ENCODE assay signal across 14 cellular contexts in genomic region chr22:28795932-28796856, GRCh38. TPM values are rescaled to one million over a fixed set of nuclear protein-coding genes. Genes with fewer than 3 reads are reported as not detected.
DNase-seq lines count a peak whose midpoint lies in the region; ATAC-seq and TF ChIP-seq lines count a peak whose summit lies in the region.
"Had no signal": no experiment of that assay in that cellular context is flagged by ENCODE, and none has a peak within 500 bp of the region (broad histone marks: within the 10 kb centered on the region; RNA-seq: fewer than 3 reads in every experiment).

No MANE protein-coding gene starts in this region.

- H3K9me3 Mint-ChIP-seq in naive thymus-derived CD4-positive, alpha-beta T cell, result peaks cover 0 to 6% (median 0%) of the 10 kb centered on the region in 11 donors

- TF ChIP-seq CTCF in dorsolateral prefrontal cortex (IDR thresholded peaks at IDR 0.05 in 54 of 56, conservative IDR thresholded peaks at IDR 0.05 in 2 of 56; ENCODE audit: low read depth in 1 of 56, partially characterized antibody in 56 of 56), result no peak

- H3K27me3 ChIP-seq in BLaER1, result no peaks in the 10 kb centered on the region
- H3K27me3 ChIP-seq in adipocyte (replicated peaks; ENCODE audit: control insufficient read depth, insufficient read depth, low read length), result no peaks in the 10 kb centered on the region
- no peaks in the 10 kb centered on the region for H3K27me3 ChIP-seq in naive thymus-derived CD4-positive, alpha-beta T cell (ENCODE audit: control insufficient read depth in 2 of 2, insufficient read depth in 2 of 2, low read length in 2 of 2)
- H3K27me3 ChIP-seq in dorsolateral prefrontal cortex, result no peaks in the 10 kb centered on the region

- CTCF ChIA-PET in naive thymus-derived CD4-positive, alpha-beta T cell (lab: Charles Lee), result interaction anchor here (0.6 to 1.3 kb wide), 2 partner anchors 24 to 32 kb away, joined by 4 to 5 read pairs; no protein-coding TSS in a partner anchor

- H3K27ac ChIP-seq in BLaER1, result peak overlapping the region; percentile 63
- peak overlapping the region; percentile 22 for H3K27ac ChIP-seq in naive thymus-derived CD4-positive, alpha-beta T cell (ENCODE audit: low read depth, low read length)
- H3K27ac ChIP-seq in dorsolateral prefrontal cortex, result no peak overlapping the region

- peaks cover 16 to 62% (median 34%) of the 10 kb centered on the region in 5 donors for H3K36me3 Mint-ChIP-seq in naive thymus-derived CD4-positive, alpha-beta T cell

- peak; percentile 41 for TF ChIP-seq POLR2A in GM18505 (IDR thresholded peaks at IDR 0.05; ENCODE audit: borderline replicate concordance, extremely low read depth, insufficient read depth, insufficient read length)

- no peak for DNase-seq in adipocyte (ENCODE audit: low read depth)
- DNase-seq in naive thymus-derived CD4-positive, alpha-beta T cell, result no peak
- DNase-seq in NCI-H1092 treated with DMSO at 0.1 percent for 48 hours (lab: John Stamatoyannopoulos, UW), result no peak
- no peak for DNase-seq in dorsolateral prefrontal cortex
- no peak for DNase-seq in cerebellar cortex (ENCODE audit: low spot score)
- no peak for DNase-seq in superior temporal gyrus (ENCODE audit: extremely low spot score)
- DNase-seq: DMS 273 treated with DMSO at 0.1 percent for 48 hours; glutamatergic neuron; NCI-H146; PC-3; stimulated activated CD4-positive, alpha-beta T cell treated with anti-CD3 and anti-CD28 coated beads, Interleukin-2, amount 100 ng/mL, for 24 hours had no signal

- H3K36me3 ChIP-seq in BLaER1, result peaks cover 60% of the 10 kb centered on the region
- H3K36me3 ChIP-seq in adipocyte (ENCODE audit: control insufficient read depth, insufficient read depth, low read length, severe bottlenecking), result peaks cover 45% of the 10 kb centered on the region
- H3K36me3 ChIP-seq in naive thymus-derived CD4-positive, alpha-beta T cell (ENCODE audit: control insufficient read depth in 2 of 3, insufficient read depth in 3 of 3, low read length in 3 of 3), result peaks cover 25 to 42% (median 35%) of the 10 kb centered on the region in 3 experiments

- intact Hi-C loops in naive thymus-derived CD4-positive, alpha-beta T cell (cut with micrococcal nuclease), result loop anchor here in 1 of 2 donors (10.0 kb wide), 1 partner anchor 881 kb away; the partner anchor contains the start of gene PITPNB
- intact Hi-C loops in dorsolateral prefrontal cortex (cut with DNase I), result no loop called here

- H3K9me3 ChIP-seq in BLaER1 (no peaks in the 10 kb centered on the region), adipocyte (ENCODE audit: control insufficient read depth, low read length) (no peaks in the 10 kb centered on the region)
- H3K9me3 ChIP-seq in naive thymus-derived CD4-positive, alpha-beta T cell (ENCODE audit: control insufficient read depth in 2 of 3, low read length in 3 of 3), result no peaks in the 10 kb centered on the region
- H3K9me3 ChIP-seq: HAP-1 had no signal

- POLR2A ChIA-PET in naive thymus-derived CD4-positive, alpha-beta T cell (lab: Charles Lee), result interaction anchor here (0.6 to 7.8 kb wide), 9 partner anchors 11 to 33 kb away, joined by 3 to 194 read pairs (median 9); no protein-coding TSS in a partner anchor

- H3K4me2 ChIP-seq in BLaER1, result peak overlapping the region; percentile 90

- H3K9ac ChIP-seq in BLaER1 (peak overlapping the region; percentile 100), adipocyte (ENCODE audit: low read length) (peak overlapping the region; percentile 41)

- peaks cover 79% of the 10 kb centered on the region for H4K20me1 ChIP-seq in BLaER1

- peak overlapping the region; percentile 24 to 97 (median 66) for H3K27ac Mint-ChIP-seq in naive thymus-derived CD4-positive, alpha-beta T cell

- peak overlapping the region; percentile 1 to 99 (median 80) for H3K4me3 Mint-ChIP-seq in naive thymus-derived CD4-positive, alpha-beta T cell

- H3K4me1 Mint-ChIP-seq in naive thymus-derived CD4-positive, alpha-beta T cell, result peaks cover 39 to 85% (median 66%) of the 10 kb centered on the region in 7 donors

- no peak for ATAC-seq in GM18505 (IDR thresholded peaks at IDR 0.05; ENCODE audit: unreplicated experiment)
- no peak for ATAC-seq in naive thymus-derived CD4-positive, alpha-beta T cell
- ATAC-seq: PC-3 had no signal

- H3K4me3 ChIP-seq in BLaER1 (peak overlapping the region; percentile 97), adipocyte (ENCODE audit: low read length) (no peak overlapping the region), dorsolateral prefrontal cortex (no peak overlapping the region)
- H3K4me3 ChIP-seq in naive thymus-derived CD4-positive, alpha-beta T cell (ENCODE audit: low read length), result no peak overlapping the region
- H3K4me3 ChIP-seq: HAP-1 had no signal

- H3K4me1 ChIP-seq in BLaER1, result peaks cover 74% of the 10 kb centered on the region
- H3K4me1 ChIP-seq in adipocyte (ENCODE audit: control insufficient read depth, insufficient read depth, low read length), result peaks cover 37% of the 10 kb centered on the region
- H3K4me1 ChIP-seq in naive thymus-derived CD4-positive, alpha-beta T cell (ENCODE audit: control insufficient read depth in 2 of 2, insufficient read depth in 2 of 2, low read length in 2 of 2), result peaks cover 29 to 40% of the 10 kb centered on the region in 2 donors

- H3K27me3 Mint-ChIP-seq in naive thymus-derived CD4-positive, alpha-beta T cell, result no peaks in the 10 kb centered on the region

RNA-seq across cellular contexts. Expression of gene XBP1, which starts 4.2 kb away (rescaled TPM):
- 100 to 1,000 TPM; 120 to 293 (median 144) TPM for total RNA-seq in naive thymus-derived CD4-positive, alpha-beta T cell
- polyA plus RNA-seq in naive thymus-derived CD4-positive, alpha-beta T cell, result 100 to 1,000 TPM; 250 to 417 TPM
- 10 to 100 TPM; 20.6 to 79.9 (median 35.3) TPM for total RNA-seq in dorsolateral prefrontal cortex

RNA-seq across cellular contexts. Expression of gene CCDC117, which starts 23.7 kb away (rescaled TPM):
- 10 to 100 TPM; 13.5 to 33.5 (median 21.2) TPM for total RNA-seq in naive thymus-derived CD4-positive, alpha-beta T cell
- polyA plus RNA-seq in naive thymus-derived CD4-positive, alpha-beta T cell, result 10 to 100 TPM in 1 of 2 donors, 1 to 10 TPM in 1; 8.7 to 12.6 TPM
- 10 to 100 TPM; 10.6 to 35.3 (median 16.8) TPM for total RNA-seq in dorsolateral prefrontal cortex

RNA-seq across cellular contexts. Expression of gene HSCB, which starts 54.4 kb away (rescaled TPM):
- 10 to 100 TPM in 1 of 5 experiments, 1 to 10 TPM in 4; 8.2 to 10.9 (median 9.0) TPM for total RNA-seq in naive thymus-derived CD4-positive, alpha-beta T cell
- 1 to 10 TPM; 6.7 to 8.7 TPM for polyA plus RNA-seq in naive thymus-derived CD4-positive, alpha-beta T cell
- 10 to 100 TPM in 65 of 120 experiments, 1 to 10 TPM in 55; 5.9 to 17.8 (median 10.3) TPM for total RNA-seq in dorsolateral prefrontal cortex

RNA-seq across cellular contexts. Expression of gene CHEK2, which starts 54.6 kb away (rescaled TPM):
- total RNA-seq in naive thymus-derived CD4-positive, alpha-beta T cell, result 10 to 100 TPM in 3 of 5 experiments, 1 to 10 TPM in 2; 8.4 to 36.7 (median 10.6) TPM
- polyA plus RNA-seq in naive thymus-derived CD4-positive, alpha-beta T cell, result 10 to 100 TPM in 1 of 2 donors, 1 to 10 TPM in 1; 7.0 to 11.5 TPM
- total RNA-seq in dorsolateral prefrontal cortex, result 1 to 10 TPM in 119 of 120 experiments, under 1 TPM in 1; 0.83 to 9.6 (median 4.0) TPM

Comparison
In these comparisons a context has a peak if more than half of its experiments do, and no peak if none do; other contexts are left out.
1. H3K27ac ChIP-seq: peak in BLaER1 (single experiment) and naive thymus-derived CD4-positive, alpha-beta T cell (single experiment); none in dorsolateral prefrontal cortex (0 of 59).